1 cellular context compared by ENCODE assay signal in the genomic region with DNA sequence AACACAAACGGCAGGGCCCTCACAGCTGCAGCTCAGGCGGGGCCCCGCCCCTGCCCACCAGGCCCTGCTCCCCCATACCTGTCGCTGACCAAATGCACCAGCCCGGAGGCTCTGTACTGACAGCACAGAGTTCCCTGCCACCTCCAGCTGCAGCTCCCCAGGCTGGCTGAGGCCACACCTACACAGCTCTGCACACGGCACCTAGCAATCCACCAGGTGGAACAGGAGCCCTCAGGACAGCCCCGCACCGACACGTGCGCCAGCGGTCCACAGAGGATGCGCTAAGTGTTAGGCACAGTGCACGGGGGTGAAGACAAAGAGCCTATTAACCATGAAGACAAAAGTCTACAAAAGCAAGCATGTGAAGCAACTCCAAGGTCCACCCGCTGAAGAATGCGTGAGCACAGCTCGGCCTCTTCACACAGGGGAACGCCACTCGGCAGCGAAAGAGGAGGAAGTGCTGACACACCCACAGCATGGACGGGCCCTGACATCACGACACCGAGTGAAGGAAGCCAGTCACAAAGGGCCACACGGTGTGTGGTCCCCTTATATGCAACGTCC.
TF ChIP-seq lines count a peak whose summit lies in the region.

No MANE protein-coding gene starts in this region.

TF ChIP-seq in HepG2, 621 proteins besides CTCF, POLR2A, EP300 and RAD21 (continued from another document and continues in another):
- TF ChIP-seq, protein P1, sequence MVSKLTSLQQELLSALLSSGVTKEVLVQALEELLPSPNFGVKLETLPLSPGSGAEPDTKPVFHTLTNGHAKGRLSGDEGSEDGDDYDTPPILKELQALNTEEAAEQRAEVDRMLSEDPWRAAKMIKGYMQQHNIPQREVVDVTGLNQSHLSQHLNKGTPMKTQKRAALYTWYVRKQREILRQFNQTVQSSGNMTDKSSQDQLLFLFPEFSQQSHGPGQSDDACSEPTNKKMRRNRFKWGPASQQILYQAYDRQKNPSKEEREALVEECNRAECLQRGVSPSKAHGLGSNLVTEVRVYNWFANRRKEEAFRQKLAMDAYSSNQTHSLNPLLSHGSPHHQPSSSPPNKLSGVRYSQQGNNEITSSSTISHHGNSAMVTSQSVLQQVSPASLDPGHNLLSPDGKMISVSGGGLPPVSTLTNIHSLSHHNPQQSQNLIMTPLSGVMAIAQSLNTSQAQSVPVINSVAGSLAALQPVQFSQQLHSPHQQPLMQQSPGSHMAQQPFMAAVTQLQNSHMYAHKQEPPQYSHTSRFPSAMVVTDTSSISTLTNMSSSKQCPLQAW (CRISPR knock-in tag; IDR thresholded peaks at IDR 0.05): no peak
- TF ChIP-seq MIER2 (CRISPR knock-in tag; IDR thresholded peaks at IDR 0.05) (peak; percentile 60; the same call in 1 of the 2 replicates), ZBTB7B (CRISPR knock-in tag; IDR thresholded peaks at IDR 0.05) (peak; percentile 44; the same call in 1 of the 2 replicates), ZBTB49 (CRISPR knock-in tag; IDR thresholded peaks at IDR 0.05; ENCODE audit: borderline replicate concordance) (no peak), SP5 (CRISPR knock-in tag; IDR thresholded peaks at IDR 0.05; ENCODE audit: borderline replicate concordance, low read depth) (peak; percentile 36; the same call in 1 of the 2 replicates), KLF16 (CRISPR knock-in tag; IDR thresholded peaks at IDR 0.05) (peak in 1 of 2 experiments; percentile 37; a peak in 1 of 4 replicates), MLLT10 (CRISPR knock-in tag; IDR thresholded peaks at IDR 0.05) (no peak), ZBTB20 (CRISPR knock-in tag; IDR thresholded peaks at IDR 0.05; ENCODE audit: borderline replicate concordance, low read depth) (no peak), NR2C2 (CRISPR knock-in tag; IDR thresholded peaks at IDR 0.05; ENCODE audit: borderline replicate concordance) (peak; percentile 74), ZNF503 (CRISPR knock-in tag; IDR thresholded peaks at IDR 0.05) (peak; percentile 77; the same call in 1 of the 2 replicates), ZFP90 (CRISPR knock-in tag; IDR thresholded peaks at IDR 0.05; ENCODE audit: borderline replicate concordance) (peak; percentile 82; the same call in 1 of the 2 replicates), ISL2 (CRISPR knock-in tag; IDR thresholded peaks at IDR 0.05) (peak; percentile 48; the same call in 1 of the 2 replicates), NONO (IDR thresholded peaks at IDR 0.05) (no peak), NONO (CRISPR knock-in tag; conservative IDR thresholded peaks at IDR 0.05) (peak; percentile 91; the same call in 1 of the 2 replicates), STAG1 (CRISPR knock-in tag; IDR thresholded peaks at IDR 0.05) (peak; percentile 37; the same call in 1 of the 2 replicates), ATF6 (CRISPR knock-in tag; conservative IDR thresholded peaks at IDR 0.05) (no peak), TBP (CRISPR knock-in tag; IDR thresholded peaks at IDR 0.05) (no peak), RARA (CRISPR knock-in tag; IDR thresholded peaks at IDR 0.05) (peak; percentile 70), ZNF574 (CRISPR knock-in tag; IDR thresholded peaks at IDR 0.05) (peak; percentile 66), RBM39 (IDR thresholded peaks at IDR 0.05; ENCODE audit: low read depth, low read length, poor library complexity, severe bottlenecking) (peak; percentile 73), ZNF234 (CRISPR knock-in tag; conservative IDR thresholded peaks at IDR 0.05) (no peak), NCOR1 (IDR thresholded peaks at IDR 0.05; ENCODE audit: borderline replicate concordance, low read length) (peak; percentile 61; the same call in 1 of the 2 replicates), HOXA9 (CRISPR knock-in tag; IDR thresholded peaks at IDR 0.05; ENCODE audit: borderline replicate concordance) (no peak; the same call in 1 of the 2 replicates), HOMEZ (CRISPR knock-in tag; IDR thresholded peaks at IDR 0.05; ENCODE audit: low read depth) (no peak), ZNF598 (CRISPR knock-in tag; IDR thresholded peaks at IDR 0.05; ENCODE audit: borderline replicate concordance) (no peak), ZNF577 (CRISPR knock-in tag; IDR thresholded peaks at IDR 0.05; ENCODE audit: borderline replicate concordance, low read depth) (no peak), HMGXB3 (CRISPR knock-in tag; IDR thresholded peaks at IDR 0.05; ENCODE audit: borderline replicate concordance) (no peak), KAT7 (CRISPR knock-in tag; IDR thresholded peaks at IDR 0.05; ENCODE audit: borderline replicate concordance) (peak; percentile 64; the same call in 1 of the 2 replicates), ZNF569 (CRISPR knock-in tag; IDR thresholded peaks at IDR 0.05; ENCODE audit: borderline replicate concordance) (no peak), ZNF451 (CRISPR knock-in tag; IDR thresholded peaks at IDR 0.05) (no peak; the same call in 1 of the 2 replicates), PHF5A (CRISPR knock-in tag; IDR thresholded peaks at IDR 0.05; ENCODE audit: low read depth, unreplicated experiment) (no peak), KMT2B (CRISPR knock-in tag; IDR thresholded peaks at IDR 0.05) (peak; percentile 72), MBD4 (IDR thresholded peaks at IDR 0.05; ENCODE audit: borderline replicate concordance, low read length) (no peak)
- TF ChIP-seq, protein P2, sequence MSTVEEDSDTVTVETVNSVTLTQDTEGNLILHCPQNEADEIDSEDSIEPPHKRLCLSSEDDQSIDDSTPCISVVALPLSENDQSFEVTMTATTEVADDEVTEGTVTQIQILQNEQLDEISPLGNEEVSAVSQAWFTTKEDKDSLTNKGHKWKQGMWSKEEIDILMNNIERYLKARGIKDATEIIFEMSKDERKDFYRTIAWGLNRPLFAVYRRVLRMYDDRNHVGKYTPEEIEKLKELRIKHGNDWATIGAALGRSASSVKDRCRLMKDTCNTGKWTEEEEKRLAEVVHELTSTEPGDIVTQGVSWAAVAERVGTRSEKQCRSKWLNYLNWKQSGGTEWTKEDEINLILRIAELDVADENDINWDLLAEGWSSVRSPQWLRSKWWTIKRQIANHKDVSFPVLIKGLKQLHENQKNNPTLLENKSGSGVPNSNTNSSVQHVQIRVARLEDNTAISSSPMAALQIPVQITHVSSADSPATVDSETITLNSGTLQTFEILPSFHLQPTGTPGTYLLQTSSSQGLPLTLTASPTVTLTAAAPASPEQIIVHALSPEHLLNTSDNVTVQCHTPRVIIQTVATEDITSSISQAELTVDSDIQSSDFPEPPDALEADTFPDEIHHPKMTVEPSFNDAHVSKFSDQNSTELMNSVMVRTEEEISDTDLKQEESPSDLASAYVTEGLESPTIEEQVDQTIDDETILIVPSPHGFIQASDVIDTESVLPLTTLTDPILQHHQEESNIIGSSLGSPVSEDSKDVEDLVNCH (CRISPR knock-in tag; IDR thresholded peaks at IDR 0.05): peak; percentile 72; the same call in 1 of the 2 replicates
- TF ChIP-seq, protein P3, sequence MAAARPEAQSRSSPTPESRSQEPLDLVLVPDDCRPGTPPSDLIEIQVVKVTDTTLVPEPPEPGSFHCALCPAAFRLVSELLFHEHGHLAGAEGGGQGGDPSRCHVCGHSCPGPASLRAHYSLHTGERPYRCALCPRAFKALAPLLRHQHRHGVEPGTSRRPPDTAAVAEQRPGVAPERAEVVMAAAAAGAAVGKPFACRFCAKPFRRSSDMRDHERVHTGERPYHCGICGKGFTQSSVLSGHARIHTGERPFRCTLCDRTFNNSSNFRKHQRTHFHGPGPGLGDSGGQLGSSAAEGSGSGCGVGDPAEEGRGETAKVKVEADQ (CRISPR knock-in tag; IDR thresholded peaks at IDR 0.05; ENCODE audit: borderline replicate concordance): no peak
